8 cellular contexts compared by ENCODE assay signal in genomic region chr2:85602476-85603234, GRCh38. TPM values are rescaled to one million over a fixed set of nuclear protein-coding genes. Genes with fewer than 3 reads are reported as not detected.
DNase-seq lines count a peak whose midpoint lies in the region; ATAC-seq and TF ChIP-seq lines count a peak whose summit lies in the region.

TSS of gene TMEM150A (minus strand) at chr2:85602698. CDS start at chr2:85601948, 750 bp downstream.

- H3K4me2 ChIP-seq in neural cell (ENCODE audit: low read length), result peak within 1 kb of the TSS; percentile 91

- no peaks in the 10 kb centered on the region for H3K9me3 ChIP-seq in neural cell (ENCODE audit: low read length)
- H3K9me3 ChIP-seq in stomach, result no peaks in the 10 kb centered on the region

- 0 to 1% (median 1%) methylated on average over 9 to 73 of the region's 73 CpGs for WGBS in stomach, 5 donors

- intact Hi-C loops in stomach (cut with DNase I; ENCODE audit: low total_unique reads), result no loop called here

- H3K36me3 ChIP-seq in neural cell (ENCODE audit: insufficient read depth, low read length) (no peaks in the 10 kb centered on the region), stomach (peaks cover 10 to 46% (median 34%) of the 10 kb centered on the region in 4 donors)

- TF ChIP-seq CTCF in fibroblast of villous mesenchyme (IDR thresholded peaks at IDR 0.05; ENCODE audit: insufficient read depth, low read depth, low read length), result peak; percentile 31
- TF ChIP-seq CTCF in neural cell (IDR thresholded peaks at IDR 0.05; ENCODE audit: poor library complexity, severe bottlenecking), result peak; percentile 33
- peak in 4 of 7 experiments; percentile 18 to 53 (median 32) for TF ChIP-seq CTCF in stomach (IDR thresholded peaks at IDR 0.05)

- no peaks in the 10 kb centered on the region for H4K20me1 ChIP-seq in neural cell (ENCODE audit: insufficient read depth)

- TF ChIP-seq POLR2A in stomach (IDR thresholded peaks at IDR 0.05), result no peak

- H3K9ac ChIP-seq in neural cell (ENCODE audit: low read length), result peak within 1 kb of the TSS; percentile 59

- H3K9me2 ChIP-seq in neural cell (ENCODE audit: insufficient read depth, low read length), result no peaks in the 10 kb centered on the region

- no peaks in the 10 kb centered on the region for H3K27me3 ChIP-seq in neural cell (ENCODE audit: insufficient read depth, low read depth, low read length)
- no peaks in the 10 kb centered on the region for H3K27me3 ChIP-seq in stomach

- H2AFZ ChIP-seq in neural cell (ENCODE audit: low read depth, low read length), result peak within 1 kb of the TSS; percentile 15

- peak; percentile 24 for TF ChIP-seq EP300 in neural cell (conservative IDR thresholded peaks at IDR 0.05; ENCODE audit: poor library complexity, severe bottlenecking)
- no peak for TF ChIP-seq EP300 in stomach (IDR thresholded peaks at IDR 0.05)

- H3F3A ChIP-seq in neural cell (ENCODE audit: insufficient read depth, low read length, poor library complexity, severe bottlenecking), result no peaks in the 10 kb centered on the region

- peak within 1 kb of the TSS; percentile 28 for H3K27ac ChIP-seq in neural cell (ENCODE audit: low read length)
- H3K27ac ChIP-seq in stomach, result peak within 1 kb of the TSS; percentile 83 to 94 (median 88)

- no peak for TF ChIP-seq RAD21 in neural cell (conservative IDR thresholded peaks at IDR 0.05)

- peaks cover 51 to 89% (median 79%) of the 10 kb centered on the region in 4 donors for H3K4me1 ChIP-seq in stomach

- DNase-seq in EH (ENCODE audit: low read depth) (peak; percentile 91), KG1 (lab: John Stamatoyannopoulos, UW) (peak; percentile 88), SHP77 (lab: John Stamatoyannopoulos, UW) (peak; percentile 81 to 94), activated gamma-delta T cell (lab: John Stamatoyannopoulos, UW) (peak; percentile 86), fibroblast of villous mesenchyme (ENCODE audit: low read depth) (peak; percentile 91), stomach (peak; percentile 96)

- H3K4me3 ChIP-seq in fibroblast of villous mesenchyme (ENCODE audit: low read depth, low read length) (peak within 1 kb of the TSS; percentile 97), neural cell (ENCODE audit: low read length) (peak within 1 kb of the TSS; percentile 77), stomach (peak within 1 kb of the TSS; percentile 63 to 83 (median 82))

- ATAC-seq in GM21737 (IDR thresholded peaks at IDR 0.05; ENCODE audit: unreplicated experiment), result peak; percentile 91

- H3K79me2 ChIP-seq in neural cell (replicated peaks; ENCODE audit: insufficient read depth, low read length), result no peaks in the 10 kb centered on the region

TF ChIP-seq in neural cell, 6 proteins besides CTCF, POLR2A, EP300 and RAD21:
- peak; percentile 23 for TF ChIP-seq SMC3 (conservative IDR thresholded peaks at IDR 0.05; ENCODE audit: poor library complexity)
- TF ChIP-seq, protein P1, sequence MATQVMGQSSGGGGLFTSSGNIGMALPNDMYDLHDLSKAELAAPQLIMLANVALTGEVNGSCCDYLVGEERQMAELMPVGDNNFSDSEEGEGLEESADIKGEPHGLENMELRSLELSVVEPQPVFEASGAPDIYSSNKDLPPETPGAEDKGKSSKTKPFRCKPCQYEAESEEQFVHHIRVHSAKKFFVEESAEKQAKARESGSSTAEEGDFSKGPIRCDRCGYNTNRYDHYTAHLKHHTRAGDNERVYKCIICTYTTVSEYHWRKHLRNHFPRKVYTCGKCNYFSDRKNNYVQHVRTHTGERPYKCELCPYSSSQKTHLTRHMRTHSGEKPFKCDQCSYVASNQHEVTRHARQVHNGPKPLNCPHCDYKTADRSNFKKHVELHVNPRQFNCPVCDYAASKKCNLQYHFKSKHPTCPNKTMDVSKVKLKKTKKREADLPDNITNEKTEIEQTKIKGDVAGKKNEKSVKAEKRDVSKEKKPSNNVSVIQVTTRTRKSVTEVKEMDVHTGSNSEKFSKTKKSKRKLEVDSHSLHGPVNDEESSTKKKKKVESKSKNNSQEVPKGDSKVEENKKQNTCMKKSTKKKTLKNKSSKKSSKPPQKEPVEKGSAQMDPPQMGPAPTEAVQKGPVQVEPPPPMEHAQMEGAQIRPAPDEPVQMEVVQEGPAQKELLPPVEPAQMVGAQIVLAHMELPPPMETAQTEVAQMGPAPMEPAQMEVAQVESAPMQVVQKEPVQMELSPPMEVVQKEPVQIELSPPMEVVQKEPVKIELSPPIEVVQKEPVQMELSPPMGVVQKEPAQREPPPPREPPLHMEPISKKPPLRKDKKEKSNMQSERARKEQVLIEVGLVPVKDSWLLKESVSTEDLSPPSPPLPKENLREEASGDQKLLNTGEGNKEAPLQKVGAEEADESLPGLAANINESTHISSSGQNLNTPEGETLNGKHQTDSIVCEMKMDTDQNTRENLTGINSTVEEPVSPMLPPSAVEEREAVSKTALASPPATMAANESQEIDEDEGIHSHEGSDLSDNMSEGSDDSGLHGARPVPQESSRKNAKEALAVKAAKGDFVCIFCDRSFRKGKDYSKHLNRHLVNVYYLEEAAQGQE (IDR thresholded peaks at IDR 0.05; ENCODE audit: borderline replicate concordance), result peak; percentile 40
- no peak for TF ChIP-seq POLR2AphosphoS5 (IDR thresholded peaks at IDR 0.05)
- TF ChIP-seq MXI1 (conservative IDR thresholded peaks at IDR 0.05; ENCODE audit: poor library complexity, severe bottlenecking), result peak; percentile 97
TF ChIP-seq in neural cell: peak in this region for 3.

RNA-seq across cellular contexts. Expression of gene TMEM150A, which starts in this region (rescaled TPM):
- total RNA-seq in fibroblast of villous mesenchyme (8.6 and 10.6 TPM in 2 replicates), stomach (10 to 100 TPM in 3 of 5 donors, 1 to 10 TPM in 1, not detected in 1; 5.0 to 62.4 (median 24.9) TPM)
- polyA plus RNA-seq in neural cell (8.4 and 9.4 TPM in 2 replicates), stomach (10 to 100 TPM; 15.9 to 27.8 (median 21.3) TPM)
- polyA minus RNA-seq in neural cell, result 3.9 and 4.1 TPM in 2 replicates

Comparison
In these comparisons a context has a peak if more than half of its experiments do, and no peak if none do; other contexts are left out.
1. Peak in every context shown above with its lines: DNase-seq, ATAC-seq, H3K4me3 ChIP-seq and H3K27ac ChIP-seq.